Comparison of ENCODE assay signal across 8 cellular contexts in the genomic region with DNA sequence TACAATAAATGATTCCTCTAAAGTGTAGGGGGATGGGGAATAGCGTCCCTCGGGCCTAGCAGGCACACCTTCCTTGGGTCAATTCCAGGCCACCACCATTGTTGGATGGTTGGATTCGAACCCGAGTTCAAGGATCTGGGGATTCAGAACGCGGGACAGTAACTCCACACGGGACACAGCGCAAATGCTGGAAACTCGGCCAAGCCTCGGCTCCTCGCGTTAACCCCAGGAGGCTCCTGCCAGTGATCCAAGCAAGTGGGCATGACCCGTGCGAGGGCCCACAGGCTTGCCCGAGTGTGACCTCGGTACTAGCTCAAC. TPM values are rescaled to one million over a fixed set of nuclear protein-coding genes. Genes with fewer than 3 reads are reported as not detected.
A peak's percentile ranks its signal among the peaks of the same experiment; 100 is the strongest.
DNase-seq lines count a peak whose midpoint lies in the region; ATAC-seq and TF ChIP-seq lines count a peak whose summit lies in the region.

No MANE protein-coding gene starts in this region.

- CTCF ChIA-PET in activated CD8-positive, alpha-beta T cell treated with anti-CD3 and anti-CD28 coated beads, Interleukin-2, amount 10 ng/mL, durations not matched to agents 7 days and 5 days (lab: Charles Lee): interaction anchor here (0.8 to 5.9 kb wide), 10 partner anchors 8 to 405 kb away, joined by 3 to 86 read pairs (median 13); partner anchors contain the start of gene MAPK7

- POLR2A ChIA-PET in activated CD8-positive, alpha-beta T cell treated with anti-CD3 and anti-CD28 coated beads, Interleukin-2, amount 10 ng/mL, durations not matched to agents 7 days and 5 days (lab: Charles Lee): interaction anchor here (0.6 kb wide), 1 partner anchor 10 kb away, joined by 3 read pairs; no protein-coding TSS in a partner anchor

- H3K36me3 Mint-ChIP-seq in activated CD8-positive, alpha-beta T cell treated with anti-CD3 and anti-CD28 coated beads, Interleukin-2, amount 10 ng/mL, durations not matched to agents 7 days and 5 days (ENCODE audit: low read depth): no peaks in the 10 kb centered on the region

- H2AFZ ChIP-seq in smooth muscle cell (ENCODE audit: low read depth): peak overlapping the region; percentile 71

- ATAC-seq in activated CD8-positive, alpha-beta T cell treated with anti-CD3 and anti-CD28 coated beads, Interleukin-2, amount 10 ng/mL, durations not matched to agents 7 days and 5 days: no peak
- ATAC-seq in GM21786 (IDR thresholded peaks at IDR 0.05; ENCODE audit: unreplicated experiment): no peak

- peaks cover 9% of the 10 kb centered on the region for H3K4me1 Mint-ChIP-seq in activated CD8-positive, alpha-beta T cell treated with anti-CD3 and anti-CD28 coated beads, Interleukin-2, amount 10 ng/mL, durations not matched to agents 7 days and 5 days (ENCODE audit: low read depth)

- no peaks in the 10 kb centered on the region for H4K20me1 ChIP-seq in smooth muscle cell (ENCODE audit: low read depth)

- no peaks in the 10 kb centered on the region for H3F3A ChIP-seq in smooth muscle cell (ENCODE audit: low read depth)

- no peak for TF ChIP-seq CTCF in smooth muscle cell (IDR thresholded peaks at IDR 0.05; ENCODE audit: borderline replicate concordance, insufficient read depth, poor library complexity, severe bottlenecking)

- H3K79me2 ChIP-seq in smooth muscle cell (ENCODE audit: low read depth): no peaks in the 10 kb centered on the region

- 23% methylated on average over 16 of the region's 16 CpGs for WGBS in smooth muscle cell (ENCODE audit: low lambda C conversion rate)

- no peaks in the 10 kb centered on the region for H3K9me3 Mint-ChIP-seq in activated CD8-positive, alpha-beta T cell treated with anti-CD3 and anti-CD28 coated beads, Interleukin-2, amount 10 ng/mL, durations not matched to agents 7 days and 5 days (ENCODE audit: insufficient read depth)

- peak overlapping the region; percentile 71 for H3K9ac ChIP-seq in iPS-15b (ENCODE audit: low read depth, low read length)
- peak overlapping the region; percentile 90 for H3K9ac ChIP-seq in smooth muscle cell (ENCODE audit: low read depth)

- peak overlapping the region; percentile 89 for H3K4me2 ChIP-seq in smooth muscle cell

- H3K27ac ChIP-seq in smooth muscle cell (ENCODE audit: low read depth): peak overlapping the region; percentile 91

- H3K27ac Mint-ChIP-seq in activated CD8-positive, alpha-beta T cell treated with anti-CD3 and anti-CD28 coated beads, Interleukin-2, amount 10 ng/mL, durations not matched to agents 7 days and 5 days: no peak overlapping the region

- in situ Hi-C loops in HAP-1 (cut with MboI; ENCODE audit: low sequenced_read_pairs): loop anchor here (5.0 kb wide), 3 partner anchors 85 to 400 kb away; no protein-coding TSS in a partner anchor

- H3K9me3 ChIP-seq in HAP-1 (no peaks in the 10 kb centered on the region; the same call in 1 of the 2 replicates), iPS-15b (ENCODE audit: control insufficient read depth, insufficient read depth, low read length) (no peaks in the 10 kb centered on the region), smooth muscle cell (replicated peaks; ENCODE audit: low read depth) (no peaks in the 10 kb centered on the region)

- H3K27me3 ChIP-seq in HAP-1 (ENCODE audit: low read depth): no peaks in the 10 kb centered on the region
- H3K27me3 ChIP-seq in iPS-15b (ENCODE audit: control insufficient read depth, insufficient read depth, low read length): peaks cover 4% of the 10 kb centered on the region
- no peaks in the 10 kb centered on the region for H3K27me3 ChIP-seq in smooth muscle cell (ENCODE audit: low read depth)

- H3K36me3 ChIP-seq in HAP-1 (replicated peaks) (peaks cover 6% of the 10 kb centered on the region; the same call in 1 of the 2 replicates), iPS-15b (ENCODE audit: control insufficient read depth, insufficient read depth, low read length) (peaks cover 13% of the 10 kb centered on the region), smooth muscle cell (ENCODE audit: low read depth) (no peaks in the 10 kb centered on the region)

- H3K4me3 ChIP-seq in HAP-1: peak overlapping the region; percentile 82
- peak overlapping the region; percentile 87 for H3K4me3 ChIP-seq in iPS-15b (ENCODE audit: low read depth, low read length)
- peak overlapping the region; percentile 81 for H3K4me3 ChIP-seq in smooth muscle cell

- H3K4me3 Mint-ChIP-seq in activated CD8-positive, alpha-beta T cell treated with anti-CD3 and anti-CD28 coated beads, Interleukin-2, amount 10 ng/mL, durations not matched to agents 7 days and 5 days: peak overlapping the region; percentile 42

- H3K27me3 Mint-ChIP-seq in activated CD8-positive, alpha-beta T cell treated with anti-CD3 and anti-CD28 coated beads, Interleukin-2, amount 10 ng/mL, durations not matched to agents 7 days and 5 days (ENCODE audit: low read depth): peaks cover 34% of the 10 kb centered on the region

- H3K4me1 ChIP-seq in HAP-1 (peaks cover 12% of the 10 kb centered on the region), iPS-15b (ENCODE audit: control insufficient read depth, insufficient read depth, low read length) (peaks cover 3% of the 10 kb centered on the region), smooth muscle cell (ENCODE audit: low read depth) (peaks cover 10% of the 10 kb centered on the region)

- DNase-seq in HAP-1 (ENCODE audit: low spot score in 2 of 2): no peak
- no peak for DNase-seq in activated CD8-positive, alpha-beta T cell treated with anti-CD3 and anti-CD28 coated beads, Interleukin-2, amount 10 ng/mL, durations not matched to agents 7 days and 5 days
- no peak for DNase-seq in smooth muscle cell (lab: John Stamatoyannopoulos, UW; ENCODE audit: unreplicated experiment)
- no peak for DNase-seq in NCI-H187 treated with DMSO at 0.1 percent for 48 hours (lab: John Stamatoyannopoulos, UW)
- DNase-seq in stimulated activated CD4-positive, alpha-beta T cell treated with anti-CD3 and anti-CD28 coated beads, Interleukin-2, amount 100 ng/mL, for 48 hours: no peak
- no peak for DNase-seq in HT-29 (ENCODE audit: low spot score)

RNA-seq across cellular contexts. Expression of gene B9D1, which starts 0.6 kb away (rescaled TPM):
- total RNA-seq in activated CD8-positive, alpha-beta T cell treated with anti-CD3 and anti-CD28 coated beads, Interleukin-2, amount 10 ng/mL, durations not matched to agents 7 days and 5 days: 1 to 10 TPM; 1.1 TPM
- total RNA-seq in smooth muscle cell: 21.6 and 21.9 TPM in 2 replicates
- 30.0 and 45.5 TPM in 2 replicates for polyA plus RNA-seq in smooth muscle cell
- 28.1 and 29.3 TPM in 2 replicates for total RNA-seq in HT-29 (2014; rRNA removed; shearing (Covaris generic))

RNA-seq across cellular contexts. Expression of gene MAPK7, which starts 16.4 kb away (rescaled TPM):
- total RNA-seq in activated CD8-positive, alpha-beta T cell treated with anti-CD3 and anti-CD28 coated beads, Interleukin-2, amount 10 ng/mL, durations not matched to agents 7 days and 5 days: 10 to 100 TPM; 31.5 to 33.5 TPM
- total RNA-seq in smooth muscle cell: 9.1 and 14.7 TPM in 2 replicates
- polyA plus RNA-seq in smooth muscle cell: 34.5 and 36.3 TPM in 2 replicates
- total RNA-seq in HT-29 (2014; rRNA removed; shearing (Covaris generic)): 5.6 and 6.4 TPM in 2 replicates

RNA-seq across cellular contexts. Expression of gene MFAP4, which starts 25.1 kb away (rescaled TPM):
- not detected for total RNA-seq in activated CD8-positive, alpha-beta T cell treated with anti-CD3 and anti-CD28 coated beads, Interleukin-2, amount 10 ng/mL, durations not matched to agents 7 days and 5 days
- 580 and 618 TPM in 2 replicates for total RNA-seq in smooth muscle cell
- polyA plus RNA-seq in smooth muscle cell: 960 and 1,738 TPM in 2 replicates
- total RNA-seq in HT-29 (2014; rRNA removed; shearing (Covaris generic)): not detected in 2 replicates

RNA-seq across cellular contexts. Expression of gene RNF112, which starts 49.1 kb away (rescaled TPM):
- under 1 TPM in 1 of 2 experiments, not detected in 1; 0.34 TPM for total RNA-seq in activated CD8-positive, alpha-beta T cell treated with anti-CD3 and anti-CD28 coated beads, Interleukin-2, amount 10 ng/mL, durations not matched to agents 7 days and 5 days
- total RNA-seq in smooth muscle cell: 4.6 and 7.4 TPM in 2 replicates
- polyA plus RNA-seq in smooth muscle cell: 3.5 and 7.2 TPM in 2 replicates
- not detected in 2 replicates for total RNA-seq in HT-29 (2014; rRNA removed; shearing (Covaris generic))

Comparison
In these comparisons a context has a peak if more than half of its experiments do, and no peak if none do; other contexts are left out.
1. RNA of gene B9D1, which starts 0.6 kb away (total RNA-seq): 28.1 to 29.3 TPM in HT-29 and 21.6 to 21.9 TPM in smooth muscle cell; 1.1 TPM in activated CD8-positive, alpha-beta T cell treated with anti-CD3 and anti-CD28 coated beads, Interleukin-2, amount 10 ng/mL, durations not matched to agents 7 days and 5 days; every median in the first group is over 10 times any median in the second.
2. RNA of gene MFAP4, which starts 25.1 kb away (total RNA-seq): 580 to 618 TPM in smooth muscle cell; not detected in activated CD8-positive, alpha-beta T cell treated with anti-CD3 and anti-CD28 coated beads, Interleukin-2, amount 10 ng/mL, durations not matched to agents 7 days and 5 days and not detected in HT-29; every median in the first group is over 100 times any median in the second.
3. Peak in every context shown above with its lines, with median percentiles within 50 percentile points of each other: H3K4me3 ChIP-seq.